ENCODE assay signal across 34 cellular contexts in the genomic region with DNA sequence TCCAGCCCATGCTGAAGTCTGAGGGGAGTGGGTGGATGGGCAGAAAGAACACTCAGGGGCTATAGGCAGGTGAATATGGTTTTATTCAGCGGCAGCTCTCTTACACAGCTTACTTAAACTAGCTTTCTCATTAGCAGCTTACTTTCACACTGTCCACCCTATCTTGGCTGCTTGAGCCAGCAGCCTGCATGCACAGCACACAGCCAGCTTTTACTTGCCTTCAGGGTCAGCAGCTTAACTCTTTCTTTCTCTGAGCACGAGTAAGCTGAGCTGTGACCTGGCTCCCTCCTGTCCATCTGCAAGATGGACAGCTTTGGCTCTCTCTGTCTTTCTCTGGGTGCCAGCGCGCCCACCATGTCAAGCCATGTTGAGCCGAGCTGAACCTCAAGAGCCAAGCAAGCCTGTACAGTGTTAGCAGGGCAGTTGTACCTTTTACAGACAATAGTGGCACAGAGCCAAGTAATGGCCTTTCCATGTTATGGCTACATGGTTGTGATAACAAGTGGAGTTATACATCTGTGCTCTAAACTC.
A peak's percentile ranks its signal among the peaks of the same experiment; 100 is the strongest.
DNase-seq lines count a peak whose midpoint lies in the region; ATAC-seq, FAIRE-seq and TF ChIP-seq lines count a peak whose summit lies in the region.
"Had no signal": no experiment of that assay in that cellular context is flagged by ENCODE, and none has a peak within 500 bp of the region (broad histone marks: within the 10 kb centered on the region; RNA-seq: fewer than 3 reads in every experiment).

No MANE protein-coding gene starts in this region.

- H4K20me1 ChIP-seq in GM23338 (replicated peaks; ENCODE audit: insufficient read depth) (no peaks in the 10 kb centered on the region), hepatocyte (ENCODE audit: insufficient read depth, poor library complexity, severe bottlenecking) (no peaks in the 10 kb centered on the region), HepG2 (ENCODE audit: insufficient read depth, low read length) (no peaks in the 10 kb centered on the region)

- TF ChIP-seq RAD21 in HepG2 (CRISPR knock-in tag; IDR thresholded peaks at IDR 0.05), result no peak

- DNase-seq in GM23338 (ENCODE audit: low spot score), result peak; percentile 35
- peak; percentile 46 for DNase-seq in NCI-H69 (lab: John Stamatoyannopoulos, UW)
- DNase-seq in hepatocyte (ENCODE audit: low spot score), result peak; percentile 25
- DNase-seq in HepG2 (ENCODE audit: low spot score), result peak; percentile 3
- no peak for DNase-seq in SKM-1 (lab: John Stamatoyannopoulos, UW; ENCODE audit: unreplicated experiment)
- DNase-seq in Kasumi-1 (lab: John Stamatoyannopoulos, UW), result no peak
- DNase-seq: ACHN; activated CD4-positive, alpha-beta memory T cell treated with anti-CD3 and anti-CD28 coated beads for 36 hours; activated CD4-positive, CD25-positive, alpha-beta regulatory T cell treated with anti-CD3 and anti-CD28 coated beads, Interleukin-2, amount 50 U/mL, for 72 hours; activated CD8-positive, alpha-beta memory T cell treated with anti-CD3 and anti-CD28 coated beads, Interleukin-2, amount 50 U/mL, for 48 hours; BE2C; cerebellar nuclear complex; DMS153; dorsolateral prefrontal cortex; left ventricle myocardium inferior; naive B cell; NCI-H1048; NCI-H187; NCI-H2171 treated with DMSO at 0.1 percent for 48 hours; NCI-H524 treated with DMSO at 0.1 percent for 48 hours; RPMI8226; stimulated activated CD4-positive, alpha-beta T cell treated with anti-CD3 and anti-CD28 coated beads, Interleukin-15, amount 100 ng/mL, for 24 hours; stimulated activated naive CD4-positive, alpha-beta T cell had no signal

- POLR2A ChIA-PET in HepG2 (lab: Yijun Ruan, JAX), result no interaction called here

- H3K9ac ChIP-seq in HepG2 (ENCODE audit: insufficient read depth, low read depth, low read length), result no peak overlapping the region

- peak overlapping the region; percentile 99 for H3K27ac ChIP-seq in GM23338 (ENCODE audit: low read depth)
- H3K27ac ChIP-seq in hepatocyte, result no peak overlapping the region
- no peak overlapping the region for H3K27ac ChIP-seq in HepG2 (ENCODE audit: extremely low read length, insufficient read depth, low read length)
- H3K27ac ChIP-seq: dorsolateral prefrontal cortex, left ventricle myocardium inferior, SJSA1, suprapubic skin had no signal

- TF ChIP-seq EP300 in HepG2 (IDR thresholded peaks at IDR 0.05; ENCODE audit: low read depth in 2 of 2, low read length in 2 of 2), result no peak
- no peak for TF ChIP-seq EP300 in HepG2 (CRISPR knock-in tag; IDR thresholded peaks at IDR 0.05; ENCODE audit: borderline replicate concordance)

- no peak for TF ChIP-seq POLR2A in HepG2 (IDR thresholded peaks at IDR 0.05; ENCODE audit: insufficient read depth in 1 of 2, low read depth in 2 of 2, low read length in 2 of 2)

- H3K79me2 ChIP-seq in GM23338 (replicated peaks; ENCODE audit: insufficient read depth), result no peaks in the 10 kb centered on the region
- H3K79me2 ChIP-seq in hepatocyte, result no peaks in the 10 kb centered on the region
- no peaks in the 10 kb centered on the region for H3K79me2 ChIP-seq in HepG2 (ENCODE audit: insufficient read depth, low read length)

- H3K4me3 ChIP-seq in GM23338 (peak overlapping the region; percentile 23; the same call in 1 of the 2 replicates), hepatocyte (no peak overlapping the region), HepG2 (replicated peaks in 1 of 3; ENCODE audit: insufficient read depth in 1 of 3, low read depth in 2 of 3, low read length in 3 of 3) (no peak overlapping the region)
- H3K4me3 ChIP-seq: dorsolateral prefrontal cortex, left ventricle myocardium inferior, SJSA1, suprapubic skin had no signal

- H3K4me3 Mint-ChIP-seq in GM23338, result peak overlapping the region; percentile 59
- H3K4me3 Mint-ChIP-seq: activated CD4-positive, alpha-beta memory T cell treated with anti-CD3 and anti-CD28 coated beads for 36 hours; activated T-helper 17 cell treated with anti-CD3 and anti-CD28 coated beads, Interleukin-2, amount 50 U/mL, for 72 hours; naive B cell had no signal

- no peaks in the 10 kb centered on the region for H3K27me3 ChIP-seq in GM23338 (ENCODE audit: insufficient read depth)
- H3K27me3 ChIP-seq in hepatocyte, result no peaks in the 10 kb centered on the region
- H3K27me3 ChIP-seq in HepG2 (ENCODE audit: control insufficient read depth in 1 of 2, insufficient read depth in 2 of 2, low read length in 2 of 2), result no peaks in the 10 kb centered on the region
- H3K27me3 ChIP-seq: BE2C, dorsolateral prefrontal cortex, SJSA1, suprapubic skin had no signal

- CTCF ChIA-PET in HepG2 (lab: Yijun Ruan, JAX; ENCODE audit: low intra/inter-chr PET ratio, low total read pairs), result no interaction called here

- H3K4me1 ChIP-seq in GM23338 (ENCODE audit: insufficient read depth), result peaks cover 24% of the 10 kb centered on the region
- no peaks in the 10 kb centered on the region for H3K4me1 ChIP-seq in hepatocyte (ENCODE audit: insufficient read depth)
- H3K4me1 ChIP-seq in HepG2 (ENCODE audit: insufficient read depth, low read length), result no peaks in the 10 kb centered on the region
- H3K4me1 ChIP-seq: BE2C, left ventricle myocardium inferior, SJSA1, suprapubic skin had no signal

- peaks cover 39% of the 10 kb centered on the region for H3K4me1 Mint-ChIP-seq in GM23338
- H3K4me1 Mint-ChIP-seq: activated T-helper 17 cell treated with anti-CD3 and anti-CD28 coated beads, Interleukin-2, amount 50 U/mL, for 72 hours; naive B cell had no signal

- H3K27me3 Mint-ChIP-seq in GM23338 (ENCODE audit: insufficient read depth, low read depth, poor library complexity), result peaks cover 7% of the 10 kb centered on the region
- H3K27me3 Mint-ChIP-seq: activated CD4-positive, alpha-beta memory T cell treated with anti-CD3 and anti-CD28 coated beads for 36 hours; activated T-helper 17 cell treated with anti-CD3 and anti-CD28 coated beads, Interleukin-2, amount 50 U/mL, for 72 hours; naive B cell had no signal

- H2AFZ ChIP-seq in GM23338 (peak overlapping the region; percentile 35; the same call in 1 of the 2 replicates), hepatocyte (no peak overlapping the region), HepG2 (ENCODE audit: low read length) (no peak overlapping the region)

- intact Hi-C loops in HepG2 (cut with micrococcal nuclease; ENCODE audit: unreplicated experiment), result no loop called here

- H3K9me3 Mint-ChIP-seq in GM23338, result no peaks in the 10 kb centered on the region
- H3K9me3 Mint-ChIP-seq: activated CD4-positive, alpha-beta memory T cell treated with anti-CD3 and anti-CD28 coated beads for 36 hours had no signal

- H3F3A ChIP-seq in GM23338 (replicated peaks; ENCODE audit: low read depth), result peaks cover 5% of the 10 kb centered on the region; the same call in 1 of the 2 replicates

- H3K4me2 ChIP-seq in GM23338 (peak overlapping the region; percentile 13), hepatocyte (no peak overlapping the region), HepG2 (ENCODE audit: low read depth, low read length) (no peak overlapping the region)

- H3K9me2 ChIP-seq in GM23338 (ENCODE audit: insufficient read depth) (0 out of 2 replicates have a peak, but pooled peaks cover 5% of the 10 kb centered on the region), hepatocyte (replicated peaks; ENCODE audit: insufficient read depth) (no peaks in the 10 kb centered on the region)

- BruUV-seq in HepG2 (replicated peaks; lab: Mats Ljungman, UMichigan), result no TSS peak

- FAIRE-seq in HepG2 (lab: Jason Lieb, UNC), result no peak
- FAIRE-seq: astrocyte, endothelial cell of umbilical vein, G401.6, GM19239, TTC549 had no signal

- H3K36me3 ChIP-seq in GM23338 (ENCODE audit: insufficient read depth) (no peaks in the 10 kb centered on the region), hepatocyte (replicated peaks; ENCODE audit: insufficient read depth, low read depth) (no peaks in the 10 kb centered on the region), HepG2 (replicated peaks in 1 of 2; ENCODE audit: control insufficient read depth in 1 of 2, insufficient read depth in 2 of 2, low read length in 2 of 2) (no peaks in the 10 kb centered on the region)
- H3K36me3 ChIP-seq: BE2C, left ventricle myocardium inferior, SJSA1, suprapubic skin had no signal

- in situ Hi-C loops in HepG2 (cut with HindIII; ENCODE audit: extremely low pct_ligation_motif_present, low pct_unique_long_range_greater_than_20kb), result no loop called here

- no peaks in the 10 kb centered on the region for H3K9me3 ChIP-seq in hepatocyte (ENCODE audit: low read depth)
- H3K9me3 ChIP-seq in HepG2 (ENCODE audit: low read length), result no peaks in the 10 kb centered on the region; the same call in 1 of the 2 replicates
- H3K9me3 ChIP-seq: BE2C, left ventricle myocardium inferior, SJSA1, suprapubic skin had no signal

- peak overlapping the region; percentile 99 for H3K27ac Mint-ChIP-seq in GM23338
- H3K27ac Mint-ChIP-seq: activated CD4-positive, alpha-beta memory T cell treated with anti-CD3 and anti-CD28 coated beads for 36 hours; activated T-helper 17 cell treated with anti-CD3 and anti-CD28 coated beads, Interleukin-2, amount 50 U/mL, for 72 hours; naive B cell had no signal

- ATAC-seq in GM23338 (peak; percentile 71), HepG2 (no peak), GM18502 (IDR thresholded peaks at IDR 0.05; ENCODE audit: poor library complexity, unreplicated experiment) (no peak), SK-N-SH treated with all-trans-retinoic acid at 6 μM for 48 hours (no peak)
- ATAC-seq: activated T-helper 17 cell treated with anti-CD3 and anti-CD28 coated beads, Interleukin-2, amount 50 U/mL, for 72 hours; HCT116 had no signal

- WGBS in hepatocyte (ENCODE audit: low lambda C conversion rate, missing lambda C conversion rate), result 64% methylated on average over 5 of the region's 5 CpGs
- 31% methylated on average over 5 of the region's 5 CpGs for WGBS in HepG2 (ENCODE audit: low lambda C conversion rate)

- no peaks in the 10 kb centered on the region for H3K36me3 Mint-ChIP-seq in GM23338 (ENCODE audit: low read depth)
- H3K36me3 Mint-ChIP-seq: activated CD4-positive, alpha-beta memory T cell treated with anti-CD3 and anti-CD28 coated beads for 36 hours; naive B cell had no signal

- TF ChIP-seq CTCF in GM23338 (conservative IDR thresholded peaks at IDR 0.05; ENCODE audit: low read depth in 2 of 2) (no peak), hepatocyte (IDR thresholded peaks at IDR 0.05; ENCODE audit: poor library complexity) (no peak), HepG2 (CRISPR knock-in tag; IDR thresholded peaks at IDR 0.05) (no peak)

TF ChIP-seq in GM23338, 12 proteins besides CTCF, POLR2A, EP300 and RAD21 (continues in another document):
- TF ChIP-seq CREB1 (CRISPR knock-in tag; IDR thresholded peaks at IDR 0.05; ENCODE audit: low read depth), result no peak

TF ChIP-seq in SK-N-SH treated with all-trans-retinoic acid at 6 μM for 48 hours, 23 proteins besides CTCF, POLR2A, EP300 and RAD21 (continues in another document):
- no peak for TF ChIP-seq CREB5 (CRISPR knock-in tag; IDR thresholded peaks at IDR 0.05; ENCODE audit: low read depth)

Comparison
In these comparisons a context has a peak if more than half of its experiments do, and no peak if none do; other contexts are left out.
1. DNase-seq: peak in GM23338 (single experiment), NCI-H69 (single experiment), hepatocyte (single experiment) and HepG2 (single experiment); none in SKM-1 (single experiment) and Kasumi-1 (0 of 2).